Comparison of ENCODE assay signal across 17 cellular contexts in genomic region chrX:102341867-102342266, GRCh38.
DNase-seq lines count a peak whose midpoint lies in the region; ATAC-seq and TF ChIP-seq lines count a peak whose summit lies in the region.
"Had no signal": no experiment of that assay in that cellular context is flagged by ENCODE, and none has a peak within 500 bp of the region (broad histone marks: within the 10 kb centered on the region; RNA-seq: fewer than 3 reads in every experiment).

No MANE protein-coding gene starts in this region.

- H3F3A ChIP-seq in PC-9 (ENCODE audit: insufficient read depth, low read depth) (no peaks in the 10 kb centered on the region), neural cell (ENCODE audit: insufficient read depth, low read length, poor library complexity, severe bottlenecking) (no peaks in the 10 kb centered on the region)

- TF ChIP-seq CTCF in DND-41 (IDR thresholded peaks at IDR 0.05; ENCODE audit: borderline replicate concordance, extremely low read depth, low read length, poor library complexity, severe bottlenecking), result peak; percentile 20
- peak; percentile 45; the same call in 1 of the 2 replicates for TF ChIP-seq CTCF in PC-9 (conservative IDR thresholded peaks at IDR 0.05)
- TF ChIP-seq CTCF in epithelial cell of proximal tubule (conservative IDR thresholded peaks at IDR 0.05; ENCODE audit: low read depth, low read length), result peak; percentile 26
- TF ChIP-seq CTCF in neural cell (IDR thresholded peaks at IDR 0.05; ENCODE audit: poor library complexity, severe bottlenecking), result peak; percentile 29

- POLR2A ChIA-PET in PC-9 (lab: Charles Lee; ENCODE audit: unreplicated experiment), result no interaction called here

- DNase-seq in DND-41 (no peak), PC-9 (no peak), epithelial cell of proximal tubule (ENCODE audit: low read depth) (no peak), NCI-H1105 treated with DMSO at 0.1 percent for 48 hours (lab: John Stamatoyannopoulos, UW) (no peak), kidney tubule cell (ENCODE audit: low spot score) (no peak)
- DNase-seq in activated T-cell treated with anti-CD3 and anti-CD28 coated beads, Interleukin-2, amount 50 U/mL, for 1 hour, result no peak
- no peak for DNase-seq in NK-92 treated with Interleukin-12 subunit alpha and Interleukin-12 subunit beta, amount 100 ng/mL, for 24 hours (lab: John Stamatoyannopoulos, UW)
- DNase-seq: activated effector memory CD4-positive, alpha-beta T cell treated with anti-CD3 and anti-CD28 coated beads, Interleukin-2, amount 50 U/mL, for 16 hours; CD8-positive, alpha-beta T cell; NCI-H187 treated with DMSO at 0.1 percent for 48 hours; NCI-H526; SW 1271; uterus; WERI-Rb-1 had no signal

- H3K36me3 ChIP-seq in DND-41 (ENCODE audit: insufficient read depth, low read length) (no peaks in the 10 kb centered on the region), PC-9 (ENCODE audit: low read depth) (no peaks in the 10 kb centered on the region), neural cell (ENCODE audit: insufficient read depth, low read length) (no peaks in the 10 kb centered on the region)
- H3K36me3 ChIP-seq: gastroesophageal sphincter, uterus, WERI-Rb-1 had no signal

- no peaks in the 10 kb centered on the region for H3K9me3 ChIP-seq in DND-41 (ENCODE audit: insufficient read depth, low read length, severe bottlenecking)
- H3K9me3 ChIP-seq in PC-9 (ENCODE audit: insufficient read depth, low read depth), result no peaks in the 10 kb centered on the region
- H3K9me3 ChIP-seq in neural cell (ENCODE audit: low read length), result no peaks in the 10 kb centered on the region
- H3K9me3 ChIP-seq: gastroesophageal sphincter, uterus had no signal

- H3K9me2 ChIP-seq in PC-9 (ENCODE audit: insufficient read depth) (no peaks in the 10 kb centered on the region), neural cell (ENCODE audit: insufficient read depth, low read length) (no peaks in the 10 kb centered on the region)

- no TSS peak for BruUV-seq in PC-9 (replicated peaks; lab: Mats Ljungman, UMichigan)

- no peaks in the 10 kb centered on the region for H4K20me1 ChIP-seq in DND-41 (ENCODE audit: insufficient read depth, low read length)
- no peaks in the 10 kb centered on the region for H4K20me1 ChIP-seq in PC-9 (ENCODE audit: insufficient read depth)
- H4K20me1 ChIP-seq in neural cell (ENCODE audit: insufficient read depth), result no peaks in the 10 kb centered on the region

- H3K4me2 ChIP-seq in DND-41 (ENCODE audit: insufficient read depth, low read length) (no peak overlapping the region), PC-9 (no peak overlapping the region), neural cell (ENCODE audit: low read length) (no peak overlapping the region)

- H3K4me3 ChIP-seq in DND-41 (ENCODE audit: low read depth in 1 of 2, low read length in 2 of 2) (no peak overlapping the region), PC-9 (no peak overlapping the region), epithelial cell of proximal tubule (ENCODE audit: low read depth, low read length) (no peak overlapping the region), neural cell (ENCODE audit: low read length) (no peak overlapping the region)
- H3K4me3 ChIP-seq: gastroesophageal sphincter, uterus had no signal

- no peaks in the 10 kb centered on the region for H3K27me3 ChIP-seq in DND-41 (ENCODE audit: insufficient read depth, low read length, poor library complexity)
- H3K27me3 ChIP-seq in PC-9 (ENCODE audit: insufficient read depth, low read depth), result no peaks in the 10 kb centered on the region
- no peaks in the 10 kb centered on the region for H3K27me3 ChIP-seq in neural cell (ENCODE audit: insufficient read depth, low read depth, low read length)
- H3K27me3 ChIP-seq: gastroesophageal sphincter, uterus had no signal

- H3K79me2 ChIP-seq in DND-41 (ENCODE audit: insufficient read depth, low read length) (no peaks in the 10 kb centered on the region), PC-9 (ENCODE audit: low read depth) (no peaks in the 10 kb centered on the region), neural cell (replicated peaks; ENCODE audit: insufficient read depth, low read length) (no peaks in the 10 kb centered on the region)

- H3K4me1 ChIP-seq in DND-41 (ENCODE audit: insufficient read depth, low read length), result peaks cover 6% of the 10 kb centered on the region; the same call in 1 of the 2 replicates
- H3K4me1 ChIP-seq in PC-9 (replicated peaks; ENCODE audit: insufficient read depth), result no peaks in the 10 kb centered on the region
- H3K4me1 ChIP-seq: gastroesophageal sphincter, uterus had no signal

- H3K9ac ChIP-seq in DND-41 (ENCODE audit: low read depth, low read length) (no peak overlapping the region), neural cell (ENCODE audit: low read length) (no peak overlapping the region)

- H2AFZ ChIP-seq in DND-41 (ENCODE audit: low read depth, low read length) (no peak overlapping the region), PC-9 (no peak overlapping the region), neural cell (ENCODE audit: low read depth, low read length) (no peak overlapping the region)

- no peak for TF ChIP-seq EP300 in neural cell (conservative IDR thresholded peaks at IDR 0.05; ENCODE audit: poor library complexity, severe bottlenecking)

- H3K27ac ChIP-seq in DND-41 (ENCODE audit: low read length) (no peak overlapping the region), PC-9 (no peak overlapping the region), neural cell (ENCODE audit: low read length) (no peak overlapping the region)
- H3K27ac ChIP-seq: gastroesophageal sphincter, HL-60, uterus, WERI-Rb-1 had no signal

- TF ChIP-seq RAD21 in neural cell (conservative IDR thresholded peaks at IDR 0.05), result no peak

- intact Hi-C loops in PC-9 (cut with micrococcal nuclease; ENCODE audit: unreplicated experiment), result no loop called here

- no peak for ATAC-seq in DND-41 (ENCODE audit: insufficient read depth, low read depth)
- ATAC-seq: CD8-positive, alpha-beta T cell; gastroesophageal sphincter had no signal

- CTCF ChIA-PET in PC-9 (lab: Charles Lee), result no interaction called here

TF ChIP-seq in neural cell, 6 proteins besides CTCF, POLR2A, EP300 and RAD21:
- TF ChIP-seq MXI1 (conservative IDR thresholded peaks at IDR 0.05; ENCODE audit: poor library complexity, severe bottlenecking), result no peak
- TF ChIP-seq SMC3 (conservative IDR thresholded peaks at IDR 0.05; ENCODE audit: poor library complexity), result peak; percentile 17
- TF ChIP-seq TAF1 (IDR thresholded peaks at IDR 0.05; ENCODE audit: low read depth), result no peak
- TF ChIP-seq, protein P1, sequence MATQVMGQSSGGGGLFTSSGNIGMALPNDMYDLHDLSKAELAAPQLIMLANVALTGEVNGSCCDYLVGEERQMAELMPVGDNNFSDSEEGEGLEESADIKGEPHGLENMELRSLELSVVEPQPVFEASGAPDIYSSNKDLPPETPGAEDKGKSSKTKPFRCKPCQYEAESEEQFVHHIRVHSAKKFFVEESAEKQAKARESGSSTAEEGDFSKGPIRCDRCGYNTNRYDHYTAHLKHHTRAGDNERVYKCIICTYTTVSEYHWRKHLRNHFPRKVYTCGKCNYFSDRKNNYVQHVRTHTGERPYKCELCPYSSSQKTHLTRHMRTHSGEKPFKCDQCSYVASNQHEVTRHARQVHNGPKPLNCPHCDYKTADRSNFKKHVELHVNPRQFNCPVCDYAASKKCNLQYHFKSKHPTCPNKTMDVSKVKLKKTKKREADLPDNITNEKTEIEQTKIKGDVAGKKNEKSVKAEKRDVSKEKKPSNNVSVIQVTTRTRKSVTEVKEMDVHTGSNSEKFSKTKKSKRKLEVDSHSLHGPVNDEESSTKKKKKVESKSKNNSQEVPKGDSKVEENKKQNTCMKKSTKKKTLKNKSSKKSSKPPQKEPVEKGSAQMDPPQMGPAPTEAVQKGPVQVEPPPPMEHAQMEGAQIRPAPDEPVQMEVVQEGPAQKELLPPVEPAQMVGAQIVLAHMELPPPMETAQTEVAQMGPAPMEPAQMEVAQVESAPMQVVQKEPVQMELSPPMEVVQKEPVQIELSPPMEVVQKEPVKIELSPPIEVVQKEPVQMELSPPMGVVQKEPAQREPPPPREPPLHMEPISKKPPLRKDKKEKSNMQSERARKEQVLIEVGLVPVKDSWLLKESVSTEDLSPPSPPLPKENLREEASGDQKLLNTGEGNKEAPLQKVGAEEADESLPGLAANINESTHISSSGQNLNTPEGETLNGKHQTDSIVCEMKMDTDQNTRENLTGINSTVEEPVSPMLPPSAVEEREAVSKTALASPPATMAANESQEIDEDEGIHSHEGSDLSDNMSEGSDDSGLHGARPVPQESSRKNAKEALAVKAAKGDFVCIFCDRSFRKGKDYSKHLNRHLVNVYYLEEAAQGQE (IDR thresholded peaks at IDR 0.05; ENCODE audit: borderline replicate concordance), result no peak
- no peak for TF ChIP-seq EZH2 (IDR thresholded peaks at IDR 0.05; ENCODE audit: borderline replicate concordance, insufficient read depth, low read length, poor library complexity, severe bottlenecking)
- TF ChIP-seq POLR2AphosphoS5 (IDR thresholded peaks at IDR 0.05), result no peak
